In the genomic region with DNA sequence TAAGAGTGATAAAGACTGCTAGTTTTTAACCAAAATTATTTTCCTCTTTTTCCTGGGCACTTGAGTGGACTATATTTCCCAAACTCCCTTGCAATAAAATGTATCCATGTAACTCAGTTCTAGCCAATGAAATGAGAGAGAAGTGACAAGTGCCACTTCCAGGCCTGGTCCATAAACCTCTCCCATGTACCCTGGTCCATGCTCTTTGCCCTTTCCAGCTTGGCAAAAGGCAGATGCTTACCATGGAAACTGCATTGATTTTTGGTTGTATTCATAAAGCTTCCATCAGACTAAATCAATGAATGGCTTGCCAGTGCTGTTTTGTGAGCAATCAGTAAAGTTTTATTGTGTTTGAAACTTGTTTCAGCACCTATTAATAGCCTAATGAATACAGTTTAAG, we compare ENCODE assay signal across 8 cellular contexts.
"Had no signal": no experiment of that assay in that cellular context is flagged by ENCODE, and none has a peak within 500 bp of the region (broad histone marks: within the 10 kb centered on the region; RNA-seq: fewer than 3 reads in every experiment).

No MANE protein-coding gene starts in this region.

- DNase-seq: H9, HCEC 1CT, IMR-90 had no signal

- FAIRE-seq: H1, H54, K562 had no signal

- H3K27ac ChIP-seq: HL-60 had no signal

- H3K4me3 ChIP-seq: GM23338, K562 had no signal

- ATAC-seq: GM23338, K562 had no signal
